ENCODE assay signal across 15 cellular contexts in genomic region chr16:52543654-52544053, GRCh38. TPM values are rescaled to one million over a fixed set of nuclear protein-coding genes. Genes with fewer than 3 reads are reported as not detected.
DNase-seq lines count a peak whose midpoint lies in the region; ATAC-seq and TF ChIP-seq lines count a peak whose summit lies in the region.
"Had no signal": no experiment of that assay in that cellular context is flagged by ENCODE, and none has a peak within 500 bp of the region (broad histone marks: within the 10 kb centered on the region; RNA-seq: fewer than 3 reads in every experiment).

No MANE protein-coding gene starts in this region.

- H2AFZ ChIP-seq in smooth muscle cell (ENCODE audit: low read depth) = no peak overlapping the region
- H2AFZ ChIP-seq: PC-9 had no signal

- TF ChIP-seq POLR2A in right lobe of liver (IDR thresholded peaks at IDR 0.05) = no peak

- DNase-seq in right lobe of liver (no peak), smooth muscle cell (lab: John Stamatoyannopoulos, UW; ENCODE audit: unreplicated experiment) (no peak), NCI-H2107 (lab: John Stamatoyannopoulos, UW) (no peak), Right ventricle myocardium inferior (ENCODE audit: missing footprints) (no peak)
- DNase-seq: CD8-positive, alpha-beta T cell; GF-D8; MG63; NCI-H1930; NCI-H526 treated with DMSO at 0.1 percent for 48 hours; PC-9; SK-N-SH had no signal

- H3K4me2 ChIP-seq in smooth muscle cell = no peak overlapping the region
- H3K4me2 ChIP-seq: PC-9, SK-N-SH had no signal

- H3K27me3 ChIP-seq in HUES48 (ENCODE audit: control insufficient read depth, insufficient read depth, low read length) = peaks cover 17% of the 10 kb centered on the region
- peaks cover 4% of the 10 kb centered on the region for H3K27me3 ChIP-seq in ectodermal cell (ENCODE audit: control insufficient read depth, insufficient read depth, low read length, poor library complexity, severe bottlenecking)
- no peaks in the 10 kb centered on the region for H3K27me3 ChIP-seq in right lobe of liver
- H3K27me3 ChIP-seq in smooth muscle cell (ENCODE audit: low read depth) = peaks cover 62% of the 10 kb centered on the region

- no peak overlapping the region for H3K9ac ChIP-seq in HUES48 (ENCODE audit: low read depth, low read length)
- no peak overlapping the region for H3K9ac ChIP-seq in smooth muscle cell (ENCODE audit: low read depth)
- H3K9ac ChIP-seq: SK-N-SH had no signal

- no peaks in the 10 kb centered on the region for H3K79me2 ChIP-seq in smooth muscle cell (ENCODE audit: low read depth)

- WGBS in ectodermal cell, 2 experiments = 85 to 87% methylated on average over 4 of the region's 4 CpGs
- WGBS in right lobe of liver (ENCODE audit: insufficient coverage, low coverage, low lambda C conversion rate, missing lambda C conversion rate) = 19% methylated on average over 4 of the region's 4 CpGs
- WGBS in smooth muscle cell (ENCODE audit: low lambda C conversion rate) = 83% methylated on average over 4 of the region's 4 CpGs

- H3K4me1 ChIP-seq in HUES48 (ENCODE audit: control insufficient read depth, insufficient read depth, low read length) (peaks cover 40% of the 10 kb centered on the region), ectodermal cell (ENCODE audit: control insufficient read depth, insufficient read depth, low read length) (peaks cover 14% of the 10 kb centered on the region), right lobe of liver (peaks cover 0 to 6% (median 0%) of the 10 kb centered on the region in 4 donors), smooth muscle cell (ENCODE audit: low read depth) (peaks cover 23% of the 10 kb centered on the region)

- peaks cover 14% of the 10 kb centered on the region for H3K36me3 ChIP-seq in HUES48 (ENCODE audit: control insufficient read depth, insufficient read depth, low read length)
- H3K36me3 ChIP-seq in ectodermal cell (ENCODE audit: control insufficient read depth, insufficient read depth, low read length) = peaks cover 7% of the 10 kb centered on the region
- H3K36me3 ChIP-seq in right lobe of liver = no peaks in the 10 kb centered on the region
- H3K36me3 ChIP-seq in smooth muscle cell (ENCODE audit: low read depth) = no peaks in the 10 kb centered on the region
- H3K36me3 ChIP-seq: MG63 had no signal

- H3K27ac ChIP-seq in HUES48 (ENCODE audit: low read depth, low read length) (no peak overlapping the region), ectodermal cell (ENCODE audit: insufficient read depth, low read depth, low read length, poor library complexity, severe bottlenecking) (no peak overlapping the region), right lobe of liver (peak overlapping the region in 2 of 3 donors; percentile 13 to 72), smooth muscle cell (ENCODE audit: low read depth) (no peak overlapping the region)
- H3K27ac ChIP-seq: PC-9 had no signal

- ATAC-seq in right lobe of liver (peak in 2 of 4 donors; percentile 9 to 30), GM18867 (IDR thresholded peaks at IDR 0.05; ENCODE audit: unreplicated experiment) (no peak), Right ventricle myocardium inferior (no peak)
- ATAC-seq: CD8-positive, alpha-beta T cell had no signal

- H4K20me1 ChIP-seq in smooth muscle cell (ENCODE audit: low read depth) = no peaks in the 10 kb centered on the region

- H3K9me3 ChIP-seq in HUES48 (ENCODE audit: control insufficient read depth, insufficient read depth, low read length) (no peaks in the 10 kb centered on the region), ectodermal cell (ENCODE audit: control insufficient read depth, low read length) (no peaks in the 10 kb centered on the region), right lobe of liver (no peaks in the 10 kb centered on the region), smooth muscle cell (replicated peaks; ENCODE audit: low read depth) (no peaks in the 10 kb centered on the region)
- H3K9me3 ChIP-seq: MG63, SK-N-SH had no signal

- no peaks in the 10 kb centered on the region for H3F3A ChIP-seq in smooth muscle cell (ENCODE audit: low read depth)

- H3K4me3 ChIP-seq in HUES48 (ENCODE audit: low read depth, low read length) (peak overlapping the region; percentile 10), ectodermal cell (ENCODE audit: insufficient read depth, low read depth, low read length) (peak overlapping the region; percentile 91), right lobe of liver (peak overlapping the region in 2 of 3 donors; percentile 66 to 67), smooth muscle cell (peak overlapping the region; percentile 56)
- H3K4me3 ChIP-seq: MG63, PC-9 had no signal

- intact Hi-C loops in right lobe of liver (cut with DNase I) (no loop called here), Right ventricle myocardium inferior (cut with DNase I) (no loop called here)

- no peak for TF ChIP-seq CTCF in right lobe of liver (IDR thresholded peaks at IDR 0.05)
- no peak for TF ChIP-seq CTCF in smooth muscle cell (IDR thresholded peaks at IDR 0.05; ENCODE audit: borderline replicate concordance, insufficient read depth, poor library complexity, severe bottlenecking)

RNA-seq across cellular contexts. Expression of gene TOX3, which starts 3.3 kb away (rescaled TPM):
- 44.1 TPM for polyA plus RNA-seq in ectodermal cell (2013, experiment 1 of 4)
- polyA plus RNA-seq in ectodermal cell (2013, experiment 2 of 4) = 50.6 TPM
- polyA plus RNA-seq in ectodermal cell (2013, experiment 3 of 4) = 42.0 TPM
- polyA plus RNA-seq in ectodermal cell (2013, experiment 4 of 4) = 53.5 TPM
- total RNA-seq in right lobe of liver = 1 to 10 TPM in 5 of 6 experiments, under 1 TPM in 1; 0.92 to 5.8 (median 3.6) TPM
- total RNA-seq in smooth muscle cell = 0.18 and 0.22 TPM in 2 replicates
- 0.49 and 1.1 TPM in 2 replicates for polyA plus RNA-seq in smooth muscle cell
- total RNA-seq in Right ventricle myocardium inferior = not detected
- total RNA-seq: CD8-positive, alpha-beta T cell; PC-9 had no signal
- polyA plus RNA-seq: BJ, SK-N-SH had no signal

Comparison
In these comparisons a context has a peak if more than half of its experiments do, and no peak if none do; other contexts are left out.
1. H3K27ac ChIP-seq: peak in right lobe of liver (2 of 3); none in HUES48 (single experiment), ectodermal cell (single experiment) and smooth muscle cell (single experiment).
2. H3K4me3 ChIP-seq: peak in every context shown above with its lines; median percentile 91 in ectodermal cell; 66 in right lobe of liver; 56 in smooth muscle cell; 10 in HUES48.